ENCODE assay signal across 12 cellular contexts in the genomic region with DNA sequence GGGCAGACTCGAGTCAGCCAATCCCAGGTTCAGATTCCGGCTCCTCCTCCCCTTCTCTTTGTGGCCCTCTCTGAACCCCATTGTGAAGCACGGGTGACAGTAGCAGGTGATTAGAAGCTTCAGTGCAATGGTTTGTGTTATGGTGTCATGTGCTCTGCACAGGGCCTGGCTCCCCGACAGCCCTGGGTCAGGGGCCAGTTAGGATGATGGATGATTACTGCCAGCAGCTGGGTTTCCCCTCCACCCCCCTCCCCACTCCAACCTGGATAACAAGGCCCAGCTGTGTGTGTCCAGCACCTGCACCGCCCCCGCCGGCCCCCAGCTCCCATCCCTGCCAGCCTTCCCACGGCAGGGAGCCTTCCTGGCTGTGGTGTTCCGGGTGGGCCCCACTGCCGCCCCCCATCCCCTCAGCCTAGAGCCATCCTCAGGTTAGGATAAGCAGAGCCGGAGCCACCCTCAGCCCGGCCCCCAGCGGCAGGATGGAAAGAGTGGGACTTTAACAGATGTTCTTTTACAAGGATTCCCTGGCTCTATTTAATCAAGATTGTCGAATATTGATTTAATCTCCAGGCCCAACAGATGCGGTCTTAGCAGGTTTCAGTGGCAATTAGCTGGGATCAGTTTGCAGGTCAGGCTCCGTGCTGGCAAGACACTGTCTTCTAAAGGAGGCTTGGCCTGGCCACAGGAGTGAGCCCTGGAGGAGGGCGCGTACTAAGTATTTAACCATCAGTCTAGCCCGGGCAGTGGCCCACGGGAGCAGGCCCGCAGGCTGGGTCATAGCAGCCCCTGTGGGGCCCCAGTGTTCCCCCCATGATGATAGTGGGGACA.
DNase-seq lines count a peak whose midpoint lies in the region; ATAC-seq and TF ChIP-seq lines count a peak whose summit lies in the region.
"Had no signal": no experiment of that assay in that cellular context is flagged by ENCODE, and none has a peak within 500 bp of the region (broad histone marks: within the 10 kb centered on the region; RNA-seq: fewer than 3 reads in every experiment).

No MANE protein-coding gene starts in this region.

- no peaks in the 10 kb centered on the region for H3K27me3 ChIP-seq in CD8-positive, alpha-beta T cell (ENCODE audit: insufficient read depth, low read length)

- H3K27ac ChIP-seq in CD8-positive, alpha-beta T cell (ENCODE audit: low read depth, low read length): no peak overlapping the region

- no peak overlapping the region for H3K4me3 Mint-ChIP-seq in CD8-positive, alpha-beta T cell
- H3K4me3 Mint-ChIP-seq in activated B cell treated with CpG ODN at 0.5 μM for 24 hours: no peak overlapping the region
- H3K4me3 Mint-ChIP-seq in neural crest cell: peak overlapping the region; percentile 64
- H3K4me3 Mint-ChIP-seq: stimulated activated naive CD8-positive, alpha-beta T cell treated with anti-CD3 and anti-CD28 coated beads, Interleukin-15, Interleukin-2, amounts not matched to agents 100 ng/mL and 50 ng/mL, for 24 hours had no signal

- no peaks in the 10 kb centered on the region for H3K36me3 Mint-ChIP-seq in CD8-positive, alpha-beta T cell
- H3K36me3 Mint-ChIP-seq in activated B cell treated with CpG ODN at 0.5 μM for 24 hours (ENCODE audit: low read depth): peaks cover 26% of the 10 kb centered on the region
- H3K36me3 Mint-ChIP-seq in neural crest cell (ENCODE audit: low read depth): no peaks in the 10 kb centered on the region

- no peak for DNase-seq in CD8-positive, alpha-beta T cell
- DNase-seq in NCI-H2029 (lab: John Stamatoyannopoulos, UW) (peak; percentile 58), activated B cell treated with CpG ODN at 0.5 μM for 24 hours (no peak), neural crest cell (ENCODE audit: low read depth, low spot score) (peak; percentile 14), RKO (ENCODE audit: low spot score) (no peak), AG08396 (ENCODE audit: low spot score) (no peak)
- DNase-seq in central memory CD4-positive, alpha-beta T cell: no peak
- DNase-seq: DMS79 treated with DMSO at 0.1 percent for 48 hours, islet precursor cell had no signal

- H3K4me3 ChIP-seq in CD8-positive, alpha-beta T cell (ENCODE audit: low read depth, low read length): no peak overlapping the region
- H3K4me3 ChIP-seq: skin epidermis had no signal

- POLR2A ChIA-PET in CD8-positive, alpha-beta T cell (lab: Charles Lee): no interaction called here
- POLR2A ChIA-PET in activated B cell treated with CpG ODN at 0.5 μM for 24 hours (lab: Charles Lee): interaction anchor here (0.7 kb wide), 1 partner anchor 13 kb away, joined by 3 read pairs; no protein-coding TSS in a partner anchor

- H3K27me3 Mint-ChIP-seq in CD8-positive, alpha-beta T cell (ENCODE audit: low read depth): no peaks in the 10 kb centered on the region
- H3K27me3 Mint-ChIP-seq in activated B cell treated with CpG ODN at 0.5 μM for 24 hours (no peaks in the 10 kb centered on the region), neural crest cell (ENCODE audit: low read depth) (no peaks in the 10 kb centered on the region)
- H3K27me3 Mint-ChIP-seq: stimulated activated naive CD8-positive, alpha-beta T cell treated with anti-CD3 and anti-CD28 coated beads, Interleukin-15, Interleukin-2, amounts not matched to agents 100 ng/mL and 50 ng/mL, for 24 hours had no signal

- CTCF ChIA-PET in CD8-positive, alpha-beta T cell (lab: Charles Lee): interaction anchor here (1.4 kb wide), 1 partner anchor 26 kb away, joined by 3 read pairs; no protein-coding TSS in a partner anchor
- CTCF ChIA-PET in activated B cell treated with CpG ODN at 0.5 μM for 24 hours (lab: Charles Lee): no interaction called here

- no peak for TF ChIP-seq CTCF in CD8-positive, alpha-beta T cell (IDR thresholded peaks at IDR 0.05)
- no peak for TF ChIP-seq CTCF in activated B cell treated with CpG ODN at 0.5 μM for 24 hours (IDR thresholded peaks at IDR 0.05)
- no peak for TF ChIP-seq CTCF in neural crest cell (conservative IDR thresholded peaks at IDR 0.05)

- no peak for ATAC-seq in CD8-positive, alpha-beta T cell
- ATAC-seq in activated B cell treated with CpG ODN at 0.5 μM for 24 hours (ENCODE audit: low read depth) (no peak), HG02852 (IDR thresholded peaks at IDR 0.05; ENCODE audit: unreplicated experiment) (no peak)

- H3K9me3 ChIP-seq in CD8-positive, alpha-beta T cell (ENCODE audit: low read length): no peaks in the 10 kb centered on the region

- H3K4me1 Mint-ChIP-seq in CD8-positive, alpha-beta T cell (ENCODE audit: low read depth): peaks cover 12% of the 10 kb centered on the region
- peaks cover 48% of the 10 kb centered on the region for H3K4me1 Mint-ChIP-seq in activated B cell treated with CpG ODN at 0.5 μM for 24 hours
- H3K4me1 Mint-ChIP-seq in neural crest cell: peaks cover 26% of the 10 kb centered on the region

- no peaks in the 10 kb centered on the region for H3K9me3 Mint-ChIP-seq in CD8-positive, alpha-beta T cell
- no peaks in the 10 kb centered on the region for H3K9me3 Mint-ChIP-seq in activated B cell treated with CpG ODN at 0.5 μM for 24 hours
- H3K9me3 Mint-ChIP-seq in neural crest cell: no peaks in the 10 kb centered on the region
- H3K9me3 Mint-ChIP-seq: stimulated activated naive CD8-positive, alpha-beta T cell treated with anti-CD3 and anti-CD28 coated beads, Interleukin-15, Interleukin-2, amounts not matched to agents 100 ng/mL and 50 ng/mL, for 24 hours had no signal

- H3K27ac Mint-ChIP-seq in CD8-positive, alpha-beta T cell: peak overlapping the region; percentile 64
- H3K27ac Mint-ChIP-seq in activated B cell treated with CpG ODN at 0.5 μM for 24 hours: peak overlapping the region; percentile 64
- H3K27ac Mint-ChIP-seq in neural crest cell (ENCODE audit: unreplicated experiment): peak overlapping the region; percentile 84
- H3K27ac Mint-ChIP-seq: stimulated activated naive CD8-positive, alpha-beta T cell treated with anti-CD3 and anti-CD28 coated beads, Interleukin-15, Interleukin-2, amounts not matched to agents 100 ng/mL and 50 ng/mL, for 24 hours had no signal

- H3K4me1 ChIP-seq in CD8-positive, alpha-beta T cell (ENCODE audit: insufficient read depth, low read length): peaks cover 7% of the 10 kb centered on the region

- intact Hi-C loops in CD8-positive, alpha-beta T cell (cut with DNase I, micrococcal nuclease): no loop called here
- intact Hi-C loops in activated B cell treated with CpG ODN at 0.5 μM for 24 hours (cut with micrococcal nuclease): no loop called here

- no peaks in the 10 kb centered on the region for H3K36me3 ChIP-seq in CD8-positive, alpha-beta T cell (ENCODE audit: insufficient read depth, low read length)

Comparison
In these comparisons a context has a peak if more than half of its experiments do, and no peak if none do; other contexts are left out.
1. DNase-seq: peak in NCI-H2029 (single experiment) and neural crest cell (single experiment); none in CD8-positive, alpha-beta T cell (0 of 7), activated B cell treated with CpG ODN at 0.5 μM for 24 hours (single experiment), RKO (single experiment), central memory CD4-positive, alpha-beta T cell (single experiment) and AG08396 (single experiment).
2. Peak in every context shown above with its lines, with median percentiles within 50 percentile points of each other: H3K27ac Mint-ChIP-seq.